In the genomic region with DNA sequence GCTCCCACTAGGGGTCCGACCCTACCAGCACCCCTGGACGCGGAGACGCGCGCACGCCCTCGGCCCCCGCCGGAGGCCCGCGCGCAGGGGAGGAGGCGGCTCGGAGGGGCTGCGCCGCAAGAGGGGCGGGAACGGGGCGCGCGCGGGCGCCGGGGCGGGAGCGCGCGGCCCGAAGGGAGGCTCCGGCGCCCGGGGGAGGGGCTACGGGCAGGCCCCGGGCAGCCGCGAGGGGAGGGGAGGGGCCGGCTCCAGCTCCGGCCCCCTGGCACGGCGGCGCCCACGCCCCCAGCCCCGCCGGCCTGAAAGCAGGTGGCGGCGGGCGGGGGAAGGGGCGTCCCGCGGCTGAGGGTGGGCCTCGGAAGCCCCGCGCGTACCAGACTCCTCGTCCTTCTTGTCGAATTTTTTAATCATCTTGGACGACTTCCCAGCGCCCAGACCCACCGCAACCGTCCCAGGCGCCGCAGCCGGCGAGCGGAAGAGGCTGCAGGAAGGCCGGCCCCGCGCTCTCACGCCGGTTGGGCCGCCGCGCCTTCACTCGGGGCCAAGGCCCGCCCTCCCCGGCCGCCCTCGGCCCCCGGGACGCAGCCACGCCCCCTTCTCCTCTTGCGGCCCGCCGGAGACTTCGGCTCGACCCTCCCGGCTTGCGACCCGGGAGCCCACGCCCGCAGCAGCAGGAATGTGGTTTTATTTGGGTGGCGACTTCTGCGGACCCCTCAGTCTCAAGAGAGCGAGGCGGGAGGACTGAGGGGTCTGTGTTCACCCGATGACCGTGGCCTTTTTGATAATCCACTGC, we compare ENCODE assay signal across 1 cellular context.
TF ChIP-seq lines count a peak whose summit lies in the region.

A gene with protein sequence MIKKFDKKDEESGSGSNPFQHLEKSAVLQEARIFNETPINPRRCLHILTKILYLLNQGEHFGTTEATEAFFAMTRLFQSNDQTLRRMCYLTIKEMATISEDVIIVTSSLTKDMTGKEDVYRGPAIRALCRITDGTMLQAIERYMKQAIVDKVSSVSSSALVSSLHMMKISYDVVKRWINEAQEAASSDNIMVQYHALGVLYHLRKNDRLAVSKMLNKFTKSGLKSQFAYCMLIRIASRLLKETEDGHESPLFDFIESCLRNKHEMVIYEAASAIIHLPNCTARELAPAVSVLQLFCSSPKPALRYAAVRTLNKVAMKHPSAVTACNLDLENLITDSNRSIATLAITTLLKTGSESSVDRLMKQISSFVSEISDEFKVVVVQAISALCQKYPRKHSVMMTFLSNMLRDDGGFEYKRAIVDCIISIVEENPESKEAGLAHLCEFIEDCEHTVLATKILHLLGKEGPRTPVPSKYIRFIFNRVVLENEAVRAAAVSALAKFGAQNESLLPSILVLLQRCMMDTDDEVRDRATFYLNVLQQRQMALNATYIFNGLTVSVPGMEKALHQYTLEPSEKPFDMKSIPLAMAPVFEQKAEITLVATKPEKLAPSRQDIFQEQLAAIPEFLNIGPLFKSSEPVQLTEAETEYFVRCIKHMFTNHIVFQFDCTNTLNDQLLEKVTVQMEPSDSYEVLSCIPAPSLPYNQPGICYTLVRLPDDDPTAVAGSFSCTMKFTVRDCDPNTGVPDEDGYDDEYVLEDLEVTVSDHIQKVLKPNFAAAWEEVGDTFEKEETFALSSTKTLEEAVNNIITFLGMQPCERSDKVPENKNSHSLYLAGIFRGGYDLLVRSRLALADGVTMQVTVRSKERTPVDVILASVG (minus strand): TSS at position 491 of the 793 bp plus-strand sequence. CDS start 80 bp downstream, at position 411.

TF ChIP-seq in K562, 482 proteins besides CTCF, POLR2A, EP300 and RAD21 (continued from another document and continues in another):
- TF ChIP-seq FOXA3 (CRISPR knock-in tag; conservative IDR thresholded peaks at IDR 0.05 in 1 of 2, IDR thresholded peaks at IDR 0.05 in 1 of 2) (0 out of 4 replicates have a peak, but pooled peaks of 1 of the 2 experiments have one; percentile 60), ZKSCAN3 (CRISPR knock-in tag; IDR thresholded peaks at IDR 0.05) (no peak), SMAD2 (IDR thresholded peaks at IDR 0.05; ENCODE audit: low read depth, low read length) (no peak), JUND (IDR thresholded peaks at IDR 0.05; ENCODE audit: borderline replicate concordance, low read depth, low read length) (peak; percentile 33; the same call in 1 of the 2 replicates), JUND (tag; IDR thresholded peaks at IDR 0.05; ENCODE audit: borderline replicate concordance, low read depth, low read length) (no peak), ZFX (CRISPR knock-in tag; IDR thresholded peaks at IDR 0.05) (peak; percentile 89), MCM2 (IDR thresholded peaks at IDR 0.05; ENCODE audit: low read depth) (no peak), ESRRB (CRISPR knock-in tag; IDR thresholded peaks at IDR 0.05; ENCODE audit: borderline replicate concordance) (no peak), ZNF224 (CRISPR knock-in tag; IDR thresholded peaks at IDR 0.05) (0 out of 2 replicates have a peak, but pooled peaks have one; percentile 75), GABPB2 (CRISPR knock-in tag; conservative IDR thresholded peaks at IDR 0.05) (no peak), ZNF239 (CRISPR knock-in tag; IDR thresholded peaks at IDR 0.05) (no peak), CBX3 (IDR thresholded peaks at IDR 0.05; ENCODE audit: borderline replicate concordance in 1 of 2, low read length in 2 of 2) (no peak; a peak in 1 of 3 replicates), JUNB (CRISPR knock-in tag; conservative IDR thresholded peaks at IDR 0.05) (no peak), MTA1 (IDR thresholded peaks at IDR 0.05; ENCODE audit: borderline replicate concordance) (no peak), CBFB (CRISPR knock-in tag; IDR thresholded peaks at IDR 0.05) (no peak), CAMTA2 (CRISPR knock-in tag; conservative IDR thresholded peaks at IDR 0.05) (0 out of 2 replicates have a peak, but pooled peaks have one; percentile 12), PHB (CRISPR knock-in tag; IDR thresholded peaks at IDR 0.05) (no peak), KDM1A (IDR thresholded peaks at IDR 0.05) (no peak), POLR2B (IDR thresholded peaks at IDR 0.05; ENCODE audit: low read depth, partially characterized antibody) (peak; percentile 61), C11orf30 (IDR thresholded peaks at IDR 0.05; ENCODE audit: low read depth) (no peak), RFX7 (CRISPR knock-in tag; IDR thresholded peaks at IDR 0.05) (no peak), ZBTB7A (IDR thresholded peaks at IDR 0.05; ENCODE audit: borderline replicate concordance, control insufficient read depth, low read depth, low read length) (peak; percentile 86; the same call in 1 of the 2 replicates), HMG20B (CRISPR knock-in tag; IDR thresholded peaks at IDR 0.05) (no peak)
- TF ChIP-seq, protein P1, sequence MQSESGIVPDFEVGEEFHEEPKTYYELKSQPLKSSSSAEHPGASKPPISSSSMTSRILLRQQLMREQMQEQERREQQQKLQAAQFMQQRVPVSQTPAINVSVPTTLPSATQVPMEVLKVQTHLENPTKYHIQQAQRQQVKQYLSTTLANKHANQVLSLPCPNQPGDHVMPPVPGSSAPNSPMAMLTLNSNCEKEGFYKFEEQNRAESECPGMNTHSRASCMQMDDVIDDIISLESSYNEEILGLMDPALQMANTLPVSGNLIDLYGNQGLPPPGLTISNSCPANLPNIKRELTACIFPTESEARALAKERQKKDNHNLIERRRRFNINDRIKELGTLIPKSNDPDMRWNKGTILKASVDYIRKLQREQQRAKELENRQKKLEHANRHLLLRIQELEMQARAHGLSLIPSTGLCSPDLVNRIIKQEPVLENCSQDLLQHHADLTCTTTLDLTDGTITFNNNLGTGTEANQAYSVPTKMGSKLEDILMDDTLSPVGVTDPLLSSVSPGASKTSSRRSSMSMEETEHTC (IDR thresholded peaks at IDR 0.05), result no peak
- TF ChIP-seq, protein P2, sequence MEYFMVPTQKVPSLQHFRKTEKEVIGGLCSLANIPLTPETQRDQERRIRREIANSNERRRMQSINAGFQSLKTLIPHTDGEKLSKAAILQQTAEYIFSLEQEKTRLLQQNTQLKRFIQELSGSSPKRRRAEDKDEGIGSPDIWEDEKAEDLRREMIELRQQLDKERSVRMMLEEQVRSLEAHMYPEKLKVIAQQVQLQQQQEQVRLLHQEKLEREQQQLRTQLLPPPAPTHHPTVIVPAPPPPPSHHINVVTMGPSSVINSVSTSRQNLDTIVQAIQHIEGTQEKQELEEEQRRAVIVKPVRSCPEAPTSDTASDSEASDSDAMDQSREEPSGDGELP (CRISPR knock-in tag; IDR thresholded peaks at IDR 0.05; ENCODE audit: borderline replicate concordance), result peak; percentile 57; the same call in 1 of the 2 replicates
- TF ChIP-seq, protein P3, sequence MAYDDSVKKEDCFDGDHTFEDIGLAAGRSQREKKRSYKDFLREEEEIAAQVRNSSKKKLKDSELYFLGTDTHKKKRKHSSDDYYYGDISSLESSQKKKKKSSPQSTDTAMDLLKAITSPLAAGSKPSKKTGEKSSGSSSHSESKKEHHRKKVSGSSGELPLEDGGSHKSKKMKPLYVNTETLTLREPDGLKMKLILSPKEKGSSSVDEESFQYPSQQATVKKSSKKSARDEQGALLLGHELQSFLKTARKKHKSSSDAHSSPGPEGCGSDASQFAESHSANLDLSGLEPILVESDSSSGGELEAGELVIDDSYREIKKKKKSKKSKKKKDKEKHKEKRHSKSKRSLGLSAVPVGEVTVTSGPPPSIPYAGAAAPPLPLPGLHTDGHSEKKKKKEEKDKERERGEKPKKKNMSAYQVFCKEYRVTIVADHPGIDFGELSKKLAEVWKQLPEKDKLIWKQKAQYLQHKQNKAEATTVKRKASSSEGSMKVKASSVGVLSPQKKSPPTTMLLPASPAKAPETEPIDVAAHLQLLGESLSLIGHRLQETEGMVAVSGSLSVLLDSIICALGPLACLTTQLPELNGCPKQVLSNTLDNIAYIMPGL (CRISPR knock-in tag; IDR thresholded peaks at IDR 0.05), result peak; percentile 20; the same call in 1 of the 2 replicates
- TF ChIP-seq, protein P4, sequence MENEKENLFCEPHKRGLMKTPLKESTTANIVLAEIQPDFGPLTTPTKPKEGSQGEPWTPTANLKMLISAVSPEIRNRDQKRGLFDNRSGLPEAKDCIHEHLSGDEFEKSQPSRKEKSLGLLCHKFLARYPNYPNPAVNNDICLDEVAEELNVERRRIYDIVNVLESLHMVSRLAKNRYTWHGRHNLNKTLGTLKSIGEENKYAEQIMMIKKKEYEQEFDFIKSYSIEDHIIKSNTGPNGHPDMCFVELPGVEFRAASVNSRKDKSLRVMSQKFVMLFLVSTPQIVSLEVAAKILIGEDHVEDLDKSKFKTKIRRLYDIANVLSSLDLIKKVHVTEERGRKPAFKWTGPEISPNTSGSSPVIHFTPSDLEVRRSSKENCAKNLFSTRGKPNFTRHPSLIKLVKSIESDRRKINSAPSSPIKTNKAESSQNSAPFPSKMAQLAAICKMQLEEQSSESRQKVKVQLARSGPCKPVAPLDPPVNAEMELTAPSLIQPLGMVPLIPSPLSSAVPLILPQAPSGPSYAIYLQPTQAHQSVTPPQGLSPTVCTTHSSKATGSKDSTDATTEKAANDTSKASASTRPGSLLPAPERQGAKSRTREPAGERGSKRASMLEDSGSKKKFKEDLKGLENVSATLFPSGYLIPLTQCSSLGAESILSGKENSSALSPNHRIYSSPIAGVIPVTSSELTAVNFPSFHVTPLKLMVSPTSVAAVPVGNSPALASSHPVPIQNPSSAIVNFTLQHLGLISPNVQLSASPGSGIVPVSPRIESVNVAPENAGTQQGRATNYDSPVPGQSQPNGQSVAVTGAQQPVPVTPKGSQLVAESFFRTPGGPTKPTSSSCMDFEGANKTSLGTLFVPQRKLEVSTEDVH (IDR thresholded peaks at IDR 0.05; ENCODE audit: low read depth, partially characterized antibody), result no peak
- TF ChIP-seq, protein P5, sequence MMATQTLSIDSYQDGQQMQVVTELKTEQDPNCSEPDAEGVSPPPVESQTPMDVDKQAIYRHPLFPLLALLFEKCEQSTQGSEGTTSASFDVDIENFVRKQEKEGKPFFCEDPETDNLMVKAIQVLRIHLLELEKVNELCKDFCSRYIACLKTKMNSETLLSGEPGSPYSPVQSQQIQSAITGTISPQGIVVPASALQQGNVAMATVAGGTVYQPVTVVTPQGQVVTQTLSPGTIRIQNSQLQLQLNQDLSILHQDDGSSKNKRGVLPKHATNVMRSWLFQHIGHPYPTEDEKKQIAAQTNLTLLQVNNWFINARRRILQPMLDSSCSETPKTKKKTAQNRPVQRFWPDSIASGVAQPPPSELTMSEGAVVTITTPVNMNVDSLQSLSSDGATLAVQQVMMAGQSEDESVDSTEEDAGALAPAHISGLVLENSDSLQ (IDR thresholded peaks at IDR 0.05), result peak; percentile 98
- TF ChIP-seq, protein P6, sequence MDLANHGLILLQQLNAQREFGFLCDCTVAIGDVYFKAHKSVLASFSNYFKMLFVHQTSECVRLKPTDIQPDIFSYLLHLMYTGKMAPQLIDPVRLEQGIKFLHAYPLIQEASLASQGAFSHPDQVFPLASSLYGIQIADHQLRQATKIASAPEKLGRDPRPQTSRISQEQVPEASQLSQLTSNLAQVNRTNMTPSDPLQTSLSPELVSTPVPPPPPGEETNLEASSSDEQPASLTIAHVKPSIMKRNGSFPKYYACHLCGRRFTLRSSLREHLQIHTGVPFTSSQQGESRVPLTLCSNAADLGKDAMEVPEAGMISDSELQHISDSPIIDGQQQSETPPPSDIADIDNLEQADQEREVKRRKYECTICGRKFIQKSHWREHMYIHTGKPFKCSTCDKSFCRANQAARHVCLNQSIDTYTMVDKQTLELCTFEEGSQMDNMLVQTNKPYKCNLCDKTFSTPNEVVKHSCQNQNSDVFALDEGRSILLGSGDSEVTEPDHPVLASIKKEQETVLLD (IDR thresholded peaks at IDR 0.05), result no peak
- TF ChIP-seq, protein P7, sequence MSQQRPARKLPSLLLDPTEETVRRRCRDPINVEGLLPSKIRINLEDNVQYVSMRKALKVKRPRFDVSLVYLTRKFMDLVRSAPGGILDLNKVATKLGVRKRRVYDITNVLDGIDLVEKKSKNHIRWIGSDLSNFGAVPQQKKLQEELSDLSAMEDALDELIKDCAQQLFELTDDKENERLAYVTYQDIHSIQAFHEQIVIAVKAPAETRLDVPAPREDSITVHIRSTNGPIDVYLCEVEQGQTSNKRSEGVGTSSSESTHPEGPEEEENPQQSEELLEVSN (IDR thresholded peaks at IDR 0.05; ENCODE audit: borderline replicate concordance in 1 of 2, extremely low read depth in 1 of 2, insufficient read depth in 1 of 2, insufficient read length in 1 of 2, low read depth in 1 of 2, low read length in 1 of 2, poor library complexity in 1 of 2, severe bottlenecking in 1 of 2), result peak in 1 of 2 experiments; percentile 64
- TF ChIP-seq, protein P8, sequence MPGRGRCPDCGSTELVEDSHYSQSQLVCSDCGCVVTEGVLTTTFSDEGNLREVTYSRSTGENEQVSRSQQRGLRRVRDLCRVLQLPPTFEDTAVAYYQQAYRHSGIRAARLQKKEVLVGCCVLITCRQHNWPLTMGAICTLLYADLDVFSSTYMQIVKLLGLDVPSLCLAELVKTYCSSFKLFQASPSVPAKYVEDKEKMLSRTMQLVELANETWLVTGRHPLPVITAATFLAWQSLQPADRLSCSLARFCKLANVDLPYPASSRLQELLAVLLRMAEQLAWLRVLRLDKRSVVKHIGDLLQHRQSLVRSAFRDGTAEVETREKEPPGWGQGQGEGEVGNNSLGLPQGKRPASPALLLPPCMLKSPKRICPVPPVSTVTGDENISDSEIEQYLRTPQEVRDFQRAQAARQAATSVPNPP (IDR thresholded peaks at IDR 0.05; ENCODE audit: borderline replicate concordance, insufficient read depth, insufficient read length), result no peak
